In the genomic region with DNA sequence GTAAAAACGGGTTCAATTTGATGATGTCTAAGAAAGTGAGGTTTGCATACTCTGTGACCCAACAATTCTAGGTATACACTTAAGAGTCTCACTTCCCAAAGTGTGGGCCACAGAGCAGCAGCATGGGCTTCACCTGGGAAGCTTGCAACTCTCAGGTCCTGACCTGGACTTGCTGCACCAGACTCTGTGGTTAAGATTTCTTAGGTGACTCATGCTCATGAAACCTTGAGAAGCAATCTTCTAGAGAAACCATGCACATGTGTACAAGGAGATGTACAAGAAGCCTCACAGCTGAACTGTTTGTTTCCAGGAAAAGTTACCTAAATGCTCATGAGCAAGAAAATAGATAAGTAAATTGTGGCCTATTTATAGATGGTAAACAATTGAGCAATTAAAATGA, we compare ENCODE assay signal across 9 cellular contexts. TPM values are rescaled to one million over a fixed set of nuclear protein-coding genes. Genes with fewer than 3 reads are reported as not detected.
DNase-seq lines count a peak whose midpoint lies in the region; ATAC-seq and TF ChIP-seq lines count a peak whose summit lies in the region.
"Had no signal": no experiment of that assay in that cellular context is flagged by ENCODE, and none has a peak within 500 bp of the region (broad histone marks: within the 10 kb centered on the region; RNA-seq: fewer than 3 reads in every experiment).

No MANE protein-coding gene starts in this region.

- no peaks in the 10 kb centered on the region for H3F3A ChIP-seq in PC-3 (ENCODE audit: low read length, unreplicated experiment)

- no peaks in the 10 kb centered on the region for H3K79me2 ChIP-seq in PC-3 (ENCODE audit: low read length)
- H3K79me2 ChIP-seq: parathyroid adenoma had no signal

- H2AFZ ChIP-seq in PC-3 (ENCODE audit: low read length): no peak overlapping the region
- H2AFZ ChIP-seq: parathyroid adenoma had no signal

- H3K27ac ChIP-seq in PC-3 (ENCODE audit: low read length): no peak overlapping the region
- H3K27ac ChIP-seq: parathyroid adenoma had no signal

- H3K4me1 Mint-ChIP-seq in activated CD4-positive, alpha-beta T cell treated with anti-CD3 and anti-CD28 coated beads for 36 hours: peaks cover 13% of the 10 kb centered on the region

- no TSS peak for BruUV-seq in PC-3 (replicated peaks; lab: Mats Ljungman, UMichigan)

- no peaks in the 10 kb centered on the region for H3K27me3 Mint-ChIP-seq in activated CD4-positive, alpha-beta T cell treated with anti-CD3 and anti-CD28 coated beads for 36 hours

- intact Hi-C loops in activated CD4-positive, alpha-beta T cell treated with anti-CD3 and anti-CD28 coated beads for 36 hours (cut with DNase I, micrococcal nuclease): loop anchor here in 1 of 2 experiments (2.0 kb wide), 1 partner anchor 43 kb away; no protein-coding TSS in a partner anchor
- intact Hi-C loops in PC-3 (cut with micrococcal nuclease) (loop anchor here (2.0 kb wide), 2 partner anchors 29 to 43 kb away; no protein-coding TSS in a partner anchor), mucosa of descending colon (cut with DNase I, micrococcal nuclease) (no loop called here)

- H3K4me2 ChIP-seq in PC-3 (ENCODE audit: low read length): 0 out of 2 replicates have a peak overlapping the region, but pooled peaks have one; percentile 1

- H3K4me3 ChIP-seq in PC-3 (ENCODE audit: low read length): no peak overlapping the region
- no peak overlapping the region for H3K4me3 ChIP-seq in mucosa of descending colon

- TF ChIP-seq CTCF in PC-3 (conservative IDR thresholded peaks at IDR 0.05; ENCODE audit: low read depth, low read length) (no peak), mucosa of descending colon (IDR thresholded peaks at IDR 0.05) (no peak)

- no peak overlapping the region for H3K9ac ChIP-seq in PC-3 (ENCODE audit: low read length)
- H3K9ac ChIP-seq: parathyroid adenoma had no signal

- H3K27ac Mint-ChIP-seq in activated CD4-positive, alpha-beta T cell treated with anti-CD3 and anti-CD28 coated beads for 36 hours: peak overlapping the region; percentile 14

- peak; percentile 92 for ATAC-seq in activated CD4-positive, alpha-beta T cell treated with anti-CD3 and anti-CD28 coated beads for 36 hours
- peak; percentile 88 for ATAC-seq in HG02571 (IDR thresholded peaks at IDR 0.05; ENCODE audit: unreplicated experiment)
- peak; percentile 91 for ATAC-seq in PC-3
- peak; percentile 22 for ATAC-seq in mucosa of descending colon

- no peaks in the 10 kb centered on the region for H3K9me2 ChIP-seq in PC-3 (replicated peaks; ENCODE audit: low read length)

- peaks cover 13% of the 10 kb centered on the region for H3K4me1 ChIP-seq in PC-3 (ENCODE audit: insufficient read depth, low read length)
- H3K4me1 ChIP-seq in mucosa of descending colon (ENCODE audit: low read depth): no peaks in the 10 kb centered on the region

- CTCF ChIA-PET in activated CD4-positive, alpha-beta T cell treated with anti-CD3 and anti-CD28 coated beads for 36 hours (lab: Charles Lee): interaction anchor here (0.7 to 1.4 kb wide), 2 partner anchors 9 to 14 kb away, joined by 3 to 6 read pairs; no protein-coding TSS in a partner anchor
- CTCF ChIA-PET in PC-3 (lab: Charles Lee): no interaction called here

- no peaks in the 10 kb centered on the region for H4K20me1 ChIP-seq in PC-3 (ENCODE audit: low read length)

- peaks cover 11% of the 10 kb centered on the region for H3K36me3 Mint-ChIP-seq in activated CD4-positive, alpha-beta T cell treated with anti-CD3 and anti-CD28 coated beads for 36 hours (ENCODE audit: low read depth)

- H3K36me3 ChIP-seq in PC-3 (ENCODE audit: low read depth, low read length) (peaks cover 4% of the 10 kb centered on the region; the same call in 1 of the 2 replicates), mucosa of descending colon (ENCODE audit: low read depth) (no peaks in the 10 kb centered on the region)

- H3K9me3 ChIP-seq in PC-3 (ENCODE audit: low read length): no peaks in the 10 kb centered on the region
- no peaks in the 10 kb centered on the region for H3K9me3 ChIP-seq in mucosa of descending colon

- no peak overlapping the region for H3K4me3 Mint-ChIP-seq in activated CD4-positive, alpha-beta T cell treated with anti-CD3 and anti-CD28 coated beads for 36 hours

- H3K27me3 ChIP-seq in PC-3 (ENCODE audit: low read length): no peaks in the 10 kb centered on the region

- peak; percentile 26 for DNase-seq in activated CD4-positive, alpha-beta T cell treated with anti-CD3 and anti-CD28 coated beads for 36 hours
- no peak for DNase-seq in activated CD4-positive, alpha-beta T cell treated with anti-CD3 and anti-CD28 coated beads, Interleukin-2, amount 50 U/mL, for 4 hours
- DNase-seq in PC-3: peak; percentile 75
- no peak for DNase-seq in mucosa of descending colon
- DNase-seq in NCI-H1092 (lab: John Stamatoyannopoulos, UW): no peak
- DNase-seq in NCI-H2081 (lab: John Stamatoyannopoulos, UW): no peak
- DNase-seq in DMS153 treated with DMSO at 0.1 percent for 48 hours (lab: John Stamatoyannopoulos, UW; ENCODE audit: unreplicated experiment): no peak

- H3K9me3 Mint-ChIP-seq in activated CD4-positive, alpha-beta T cell treated with anti-CD3 and anti-CD28 coated beads for 36 hours (ENCODE audit: low read depth): no peaks in the 10 kb centered on the region

- POLR2A ChIA-PET in activated CD4-positive, alpha-beta T cell treated with anti-CD3 and anti-CD28 coated beads for 36 hours (lab: Charles Lee): no interaction called here
- POLR2A ChIA-PET in PC-3 (lab: Charles Lee; ENCODE audit: unreplicated experiment): no interaction called here

RNA-seq across cellular contexts. Expression of gene DNAJC21, which starts 30.0 kb away (rescaled TPM):
- total RNA-seq in activated CD4-positive, alpha-beta T cell treated with anti-CD3 and anti-CD28 coated beads for 36 hours: 10 to 100 TPM; 58.5 to 58.6 TPM
- 21.7 and 21.8 TPM in 2 replicates for total RNA-seq in PC-3 (2014; rRNA removed)
- 10 to 100 TPM; 37.1 to 53.6 (median 40.1) TPM for total RNA-seq in mucosa of descending colon

RNA-seq across cellular contexts. Expression of gene BRIX1, which starts 43.8 kb away (rescaled TPM):
- 100 to 1,000 TPM in 1 of 2 experiments, 10 to 100 TPM in 1; 81.2 to 104 TPM for total RNA-seq in activated CD4-positive, alpha-beta T cell treated with anti-CD3 and anti-CD28 coated beads for 36 hours
- total RNA-seq in PC-3 (2014; rRNA removed): 49.0 and 63.2 TPM in 2 replicates
- total RNA-seq in mucosa of descending colon: 10 to 100 TPM; 10.7 to 19.2 (median 18.2) TPM

RNA-seq across cellular contexts. Expression of gene RAD1, which starts 44.0 kb away (rescaled TPM):
- 10 to 100 TPM; 38.7 to 43.0 TPM for total RNA-seq in activated CD4-positive, alpha-beta T cell treated with anti-CD3 and anti-CD28 coated beads for 36 hours
- total RNA-seq in PC-3 (2014; rRNA removed): 22.5 and 62.5 TPM in 2 replicates
- 10 to 100 TPM; 12.0 to 14.7 (median 13.8) TPM for total RNA-seq in mucosa of descending colon

Comparison
In these comparisons a context has a peak if more than half of its experiments do, and no peak if none do; other contexts are left out.
1. DNase-seq: peak in activated CD4-positive, alpha-beta T cell treated with anti-CD3 and anti-CD28 coated beads for 36 hours (single experiment) and PC-3 (single experiment); none in activated CD4-positive, alpha-beta T cell treated with anti-CD3 and anti-CD28 coated beads, Interleukin-2, amount 50 U/mL, for 4 hours (0 of 2), mucosa of descending colon (0 of 3), NCI-H1092 (single experiment), NCI-H2081 (0 of 2) and DMS153 treated with DMSO at 0.1 percent for 48 hours (single experiment).
2. ATAC-seq: peak in every context shown above with its lines; median percentile 92 in activated CD4-positive, alpha-beta T cell treated with anti-CD3 and anti-CD28 coated beads for 36 hours; 91 in PC-3; 88 in HG02571; 22 in mucosa of descending colon.